Comparison of ENCODE assay signal across 31 cellular contexts in genomic region chr5:109700516-109701174, GRCh38. TPM values are rescaled to one million over a fixed set of nuclear protein-coding genes. Genes with fewer than 3 reads are reported as not detected.
DNase-seq lines count a peak whose midpoint lies in the region; ATAC-seq and TF ChIP-seq lines count a peak whose summit lies in the region.
"Had no signal": no experiment of that assay in that cellular context is flagged by ENCODE, and none has a peak within 500 bp of the region (broad histone marks: within the 10 kb centered on the region; RNA-seq: fewer than 3 reads in every experiment).

No MANE protein-coding gene starts in this region.

- H4K20me1 ChIP-seq in BLaER1 (peaks cover 31% of the 10 kb centered on the region), GM23338 (replicated peaks; ENCODE audit: insufficient read depth) (peaks cover 40% of the 10 kb centered on the region)

- peaks cover 21% of the 10 kb centered on the region for H3K4me1 ChIP-seq in BLaER1
- peaks cover 59% of the 10 kb centered on the region for H3K4me1 ChIP-seq in GM23338 (ENCODE audit: insufficient read depth)
- peaks cover 44 to 52% of the 10 kb centered on the region in 2 donors for H3K4me1 ChIP-seq in naive thymus-derived CD4-positive, alpha-beta T cell (ENCODE audit: control insufficient read depth in 2 of 2, insufficient read depth in 2 of 2, low read length in 2 of 2)
- H3K4me1 ChIP-seq: foreskin keratinocyte had no signal

- no peaks in the 10 kb centered on the region for H3K27me3 Mint-ChIP-seq in GM23338 (ENCODE audit: insufficient read depth, low read depth, poor library complexity)
- no peaks in the 10 kb centered on the region for H3K27me3 Mint-ChIP-seq in T-helper 17 cell
- H3K27me3 Mint-ChIP-seq in naive thymus-derived CD4-positive, alpha-beta T cell: no peaks in the 10 kb centered on the region
- H3K27me3 Mint-ChIP-seq: brain; CD4-positive, CD25-positive, alpha-beta regulatory T cell had no signal

- no peak overlapping the region for H3K4me3 Mint-ChIP-seq in GM23338
- no peak overlapping the region for H3K4me3 Mint-ChIP-seq in T-helper 17 cell
- H3K4me3 Mint-ChIP-seq in naive thymus-derived CD4-positive, alpha-beta T cell: peak overlapping the region in 8 of 10 donors; percentile 26 to 89 (median 54)
- H3K4me3 Mint-ChIP-seq: activated CD8-positive, alpha-beta T cell treated with anti-CD3 and anti-CD28 coated beads, Interleukin-2, amount 10 ng/mL, durations not matched to agents 7 days and 5 days; brain; natural killer cell; stimulated activated effector memory CD8-positive, alpha-beta T cell treated with anti-CD3 and anti-CD28 coated beads, Interleukin-12 subunit alpha, Interleukin-12 subunit beta, amount 100 ng/mL, for 72 hours had no signal

- peak overlapping the region; percentile 54 for H3K27ac ChIP-seq in BLaER1
- H3K27ac ChIP-seq in GM23338 (ENCODE audit: low read depth): no peak overlapping the region
- H3K27ac ChIP-seq in naive thymus-derived CD4-positive, alpha-beta T cell (ENCODE audit: low read depth, low read length): no peak overlapping the region
- H3K27ac ChIP-seq: adrenal gland, foreskin keratinocyte, GM23248 had no signal

- H3K9me2 ChIP-seq in GM23338 (ENCODE audit: insufficient read depth): no peaks in the 10 kb centered on the region

- no peak for ATAC-seq in GM23338
- no peak for ATAC-seq in T-helper 17 cell
- ATAC-seq in naive thymus-derived CD4-positive, alpha-beta T cell: no peak
- ATAC-seq: activated CD8-positive, alpha-beta T cell treated with anti-CD3 and anti-CD28 coated beads, Interleukin-2, amount 10 ng/mL, durations not matched to agents 7 days and 5 days; esophagus mucosa; natural killer cell; stimulated activated effector memory CD8-positive, alpha-beta T cell treated with anti-CD3 and anti-CD28 coated beads, Interleukin-12 subunit alpha, Interleukin-12 subunit beta, amount 100 ng/mL, for 72 hours had no signal

- H3K36me3 Mint-ChIP-seq in GM23338 (ENCODE audit: low read depth) (peaks cover 8% of the 10 kb centered on the region; the same call in 2 of the 3 replicates), T-helper 17 cell (ENCODE audit: low read depth) (no peaks in the 10 kb centered on the region)
- peaks cover 6 to 54% (median 33%) of the 10 kb centered on the region in 5 donors for H3K36me3 Mint-ChIP-seq in naive thymus-derived CD4-positive, alpha-beta T cell
- H3K36me3 Mint-ChIP-seq: natural killer cell had no signal

- H3K27ac Mint-ChIP-seq in GM23338: peak overlapping the region; percentile 63
- H3K27ac Mint-ChIP-seq in T-helper 17 cell: peak overlapping the region; percentile 8
- H3K27ac Mint-ChIP-seq in naive thymus-derived CD4-positive, alpha-beta T cell: peak overlapping the region in 2 of 9 donors; percentile 12 to 50
- H3K27ac Mint-ChIP-seq: activated CD8-positive, alpha-beta T cell treated with anti-CD3 and anti-CD28 coated beads, Interleukin-2, amount 10 ng/mL, durations not matched to agents 7 days and 5 days; natural killer cell; stimulated activated effector memory CD8-positive, alpha-beta T cell treated with anti-CD3 and anti-CD28 coated beads, Interleukin-12 subunit alpha, Interleukin-12 subunit beta, amount 100 ng/mL, for 72 hours had no signal

- H3K27me3 ChIP-seq in BLaER1 (no peaks in the 10 kb centered on the region), GM23338 (ENCODE audit: insufficient read depth) (no peaks in the 10 kb centered on the region)
- H3K27me3 ChIP-seq in naive thymus-derived CD4-positive, alpha-beta T cell (ENCODE audit: control insufficient read depth in 2 of 2, insufficient read depth in 2 of 2, low read length in 2 of 2): no peaks in the 10 kb centered on the region
- H3K27me3 ChIP-seq: adrenal gland, foreskin keratinocyte had no signal

- no peak overlapping the region for H2AFZ ChIP-seq in GM23338
- H2AFZ ChIP-seq: GM23248 had no signal

- H3K4me2 ChIP-seq in BLaER1 (peak overlapping the region; percentile 59), GM23338 (no peak overlapping the region)

- no peak for TF ChIP-seq CTCF in GM23338 (conservative IDR thresholded peaks at IDR 0.05; ENCODE audit: low read depth in 2 of 2)

- H3K9ac ChIP-seq in BLaER1: no peak overlapping the region
- H3K9ac ChIP-seq: GM23248 had no signal

- no peak for DNase-seq in GM23338 (ENCODE audit: low spot score)
- DNase-seq in T-helper 17 cell: no peak
- DNase-seq in naive thymus-derived CD4-positive, alpha-beta T cell: no peak
- no peak for DNase-seq in T-helper 9 cell
- no peak for DNase-seq in NOMO-1 treated with dmso at 0.1 percent for 144 hours (lab: John Stamatoyannopoulos, UW; ENCODE audit: unreplicated experiment)
- no peak for DNase-seq in CD1c-positive myeloid dendritic cell (ENCODE audit: extremely low spot score)
- no peak for DNase-seq in T-helper 2 cell
- DNase-seq: activated CD4-positive, CD25-positive, alpha-beta regulatory T cell treated with anti-CD3 and anti-CD28 coated beads, Interleukin-2, amount 50 U/mL, for 72 hours; activated CD8-positive, alpha-beta T cell treated with anti-CD3 and anti-CD28 coated beads, Interleukin-2, amount 10 ng/mL, durations not matched to agents 7 days and 5 days; activated gamma-delta T cell; activated T-cell treated with anti-CD3 and anti-CD28 coated beads for 4 hours; adrenal gland; CD4-positive, CD25-positive, alpha-beta regulatory T cell; effector CD8-positive, alpha-beta T cell; foreskin keratinocyte; left colon; mesendoderm; natural killer cell; NCI-H1092; NCI-H187 treated with DMSO at 0.1 percent for 48 hours; NCI-H226; NCI-H82; retina; SHP77 treated with DMSO at 0.1 percent for 48 hours; small intestine; SW 1271 had no signal

- intact Hi-C loops in naive thymus-derived CD4-positive, alpha-beta T cell (cut with micrococcal nuclease): loop anchor here in 1 of 2 donors (1.0 kb wide), 1 partner anchor 9 kb away; no protein-coding TSS in a partner anchor

- H3K36me3 ChIP-seq in BLaER1 (peaks cover 27% of the 10 kb centered on the region), GM23338 (ENCODE audit: insufficient read depth) (no peaks in the 10 kb centered on the region)
- H3K36me3 ChIP-seq in naive thymus-derived CD4-positive, alpha-beta T cell (ENCODE audit: control insufficient read depth in 2 of 3, insufficient read depth in 3 of 3, low read length in 3 of 3): no peaks in the 10 kb centered on the region
- H3K36me3 ChIP-seq: adrenal gland had no signal

- POLR2A ChIA-PET in naive thymus-derived CD4-positive, alpha-beta T cell (lab: Charles Lee): no interaction called here

- H3K9me3 ChIP-seq in BLaER1 (peaks cover 11% of the 10 kb centered on the region; the same call in 1 of the 2 replicates), T-helper 17 cell (ENCODE audit: control insufficient read depth, low read length, poor library complexity, severe bottlenecking) (no peaks in the 10 kb centered on the region)
- H3K9me3 ChIP-seq in naive thymus-derived CD4-positive, alpha-beta T cell (ENCODE audit: control insufficient read depth in 2 of 3, low read length in 3 of 3): no peaks in the 10 kb centered on the region
- H3K9me3 ChIP-seq: adrenal gland had no signal

- no peaks in the 10 kb centered on the region for H3K9me3 Mint-ChIP-seq in GM23338
- H3K9me3 Mint-ChIP-seq in naive thymus-derived CD4-positive, alpha-beta T cell: no peaks in the 10 kb centered on the region
- H3K9me3 Mint-ChIP-seq: natural killer cell; stimulated activated effector memory CD8-positive, alpha-beta T cell treated with anti-CD3 and anti-CD28 coated beads, Interleukin-12 subunit alpha, Interleukin-12 subunit beta, amount 100 ng/mL, for 72 hours had no signal

- H3K4me1 Mint-ChIP-seq in GM23338 (peaks cover 81% of the 10 kb centered on the region), T-helper 17 cell (peaks cover 49% of the 10 kb centered on the region)
- H3K4me1 Mint-ChIP-seq in naive thymus-derived CD4-positive, alpha-beta T cell: peaks cover 40 to 98% (median 96%) of the 10 kb centered on the region in 7 donors

- CTCF ChIA-PET in naive thymus-derived CD4-positive, alpha-beta T cell (lab: Charles Lee): interaction anchor here (1.5 kb wide), 1 partner anchor 8 kb away, joined by 5 read pairs; no protein-coding TSS in a partner anchor

- peaks cover 100% of the 10 kb centered on the region for H3K79me2 ChIP-seq in GM23338 (replicated peaks; ENCODE audit: insufficient read depth)

- no peaks in the 10 kb centered on the region for H3F3A ChIP-seq in GM23338 (replicated peaks; ENCODE audit: low read depth)

- H3K4me3 ChIP-seq in BLaER1: no peak overlapping the region
- H3K4me3 ChIP-seq in GM23338: no peak overlapping the region
- no peak overlapping the region for H3K4me3 ChIP-seq in naive thymus-derived CD4-positive, alpha-beta T cell (ENCODE audit: low read length)
- H3K4me3 ChIP-seq: adrenal gland, GM23248 had no signal

TF ChIP-seq in GM23338, 12 proteins besides CTCF, POLR2A, EP300 and RAD21 (continues in another document):
- no peak for TF ChIP-seq POLR2AphosphoS5 (IDR thresholded peaks at IDR 0.05; ENCODE audit: low read depth)
- no peak for TF ChIP-seq STAT1 (IDR thresholded peaks at IDR 0.05; ENCODE audit: unreplicated experiment)
- no peak for TF ChIP-seq CREB1 (CRISPR knock-in tag; IDR thresholded peaks at IDR 0.05; ENCODE audit: low read depth)
- TF ChIP-seq JUNB (IDR thresholded peaks at IDR 0.05; ENCODE audit: unreplicated experiment): no peak

RNA-seq across cellular contexts. Expression of gene MAN2A1, which starts 10.9 kb away (rescaled TPM):
- total RNA-seq in GM23338 (2014; rRNA removed; shearing (Covaris generic)): 129 and 132 TPM in 2 replicates
- polyA plus RNA-seq in GM23338 (2016; fragmentation: Nextera tagmentation; extraction: Ambion mirVana): 28.3 and 32.5 TPM in 2 replicates
- total RNA-seq in T-helper 17 cell: 10 to 100 TPM; 51.6 to 53.3 TPM
- total RNA-seq in naive thymus-derived CD4-positive, alpha-beta T cell: 100 to 1,000 TPM in 1 of 5 experiments, 10 to 100 TPM in 4; 36.2 to 107 (median 68.6) TPM
- 10 to 100 TPM; 24.9 to 26.7 TPM for polyA plus RNA-seq in naive thymus-derived CD4-positive, alpha-beta T cell

Comparison
In these comparisons a context has a peak if more than half of its experiments do, and no peak if none do; other contexts are left out.
1. H3K4me3 Mint-ChIP-seq: peak in naive thymus-derived CD4-positive, alpha-beta T cell (8 of 10); none in GM23338 (single experiment) and T-helper 17 cell (single experiment).